In genomic region chr4:28209371-28209924, GRCh38 we compare ENCODE assay signal across 24 cellular contexts.
A peak's percentile ranks its signal among the peaks of the same experiment; 100 is the strongest.
DNase-seq lines count a peak whose midpoint lies in the region; ATAC-seq, FAIRE-seq and TF ChIP-seq lines count a peak whose summit lies in the region.
"Had no signal": no experiment of that assay in that cellular context is flagged by ENCODE, and none has a peak within 500 bp of the region (broad histone marks: within the 10 kb centered on the region; RNA-seq: fewer than 3 reads in every experiment).

No MANE protein-coding gene starts in this region.

- no peak overlapping the region for H2BK120ac ChIP-seq in mesendoderm (ENCODE audit: low read depth, low read length)

- H2AK5ac ChIP-seq in mesendoderm (ENCODE audit: low read length), result no peak overlapping the region

- in situ Hi-C loops in HepG2 (cut with HindIII; ENCODE audit: extremely low pct_ligation_motif_present, low pct_unique_long_range_greater_than_20kb), result no loop called here

- FAIRE-seq in HepG2 (lab: Jason Lieb, UNC), result no peak
- FAIRE-seq: GM12891, GM18507, H54 had no signal

- CTCF ChIA-PET in HepG2 (lab: Yijun Ruan, JAX; ENCODE audit: low intra/inter-chr PET ratio, low total read pairs) (no interaction called here), Caco-2 (lab: Charles Lee) (no interaction called here)

- no peak overlapping the region for H3K4me3 ChIP-seq in HepG2 (replicated peaks in 1 of 3; ENCODE audit: insufficient read depth in 1 of 3, low read depth in 2 of 3, low read length in 3 of 3)
- no peak overlapping the region for H3K4me3 ChIP-seq in right lobe of liver
- no peak overlapping the region for H3K4me3 ChIP-seq in mesendoderm (ENCODE audit: low read length)
- H3K4me3 ChIP-seq in Caco-2 (ENCODE audit: low read depth, low read length), result no peak overlapping the region
- H3K4me3 ChIP-seq: BLaER1 treated with 17β-estradiol and CSF1 and Interleukin-3, amounts not matched to agents 10 nM and 100 nM; HAP-1 had no signal

- intact Hi-C loops in HepG2 (cut with micrococcal nuclease; ENCODE audit: unreplicated experiment) (no loop called here), right lobe of liver (cut with DNase I) (loop anchor here in 1 of 2 donors (10.0 kb wide), 1 partner anchor 365 kb away; no protein-coding TSS in a partner anchor), Caco-2 (cut with micrococcal nuclease; ENCODE audit: unreplicated experiment) (no loop called here)

- no peak overlapping the region for H4K5ac ChIP-seq in mesendoderm (ENCODE audit: low read length)

- H2BK5ac ChIP-seq in mesendoderm (ENCODE audit: low read length), result no peak overlapping the region

- H3K27ac ChIP-seq in HepG2 (ENCODE audit: extremely low read length, insufficient read depth, low read length) (no peak overlapping the region), right lobe of liver (no peak overlapping the region), mesendoderm (ENCODE audit: low read depth, low read length) (no peak overlapping the region)
- H3K27ac ChIP-seq: 22Rv1; BLaER1 treated with 17β-estradiol and CSF1 and Interleukin-3, amounts not matched to agents 10 nM and 100 nM had no signal

- H3K4me1 ChIP-seq in HepG2 (ENCODE audit: insufficient read depth, low read length), result no peaks in the 10 kb centered on the region
- no peaks in the 10 kb centered on the region for H3K4me1 ChIP-seq in right lobe of liver
- H3K4me1 ChIP-seq in mesendoderm (ENCODE audit: control insufficient read depth, low read depth, low read length), result no peaks in the 10 kb centered on the region
- H3K4me1 ChIP-seq in Caco-2, result no peaks in the 10 kb centered on the region
- H3K4me1 ChIP-seq: BE2C; BLaER1 treated with 17β-estradiol and CSF1 and Interleukin-3, amounts not matched to agents 10 nM and 100 nM; HAP-1 had no signal

- H3K9me3 ChIP-seq in HepG2 (ENCODE audit: low read length) (peaks cover 63% of the 10 kb centered on the region), right lobe of liver (no peaks in the 10 kb centered on the region), Caco-2 (no peaks in the 10 kb centered on the region)
- H3K9me3 ChIP-seq: BE2C, HAP-1 had no signal

- 0% methylated on average over 1 of the region's 1 CpG for WGBS in HepG2 (ENCODE audit: low lambda C conversion rate)
- WGBS in right lobe of liver (ENCODE audit: insufficient coverage, low coverage, low lambda C conversion rate, missing lambda C conversion rate), result 60% methylated on average over 1 of the region's 1 CpG
- no CpG with 5 or more reads among the region's 1 CpG for WGBS in mesendoderm (ENCODE audit: extremely low coverage, insufficient coverage, low lambda C conversion rate)

- no peak for TF ChIP-seq EP300 in HepG2 (IDR thresholded peaks at IDR 0.05; ENCODE audit: low read depth in 2 of 2, low read length in 2 of 2)
- no peak for TF ChIP-seq EP300 in HepG2 (CRISPR knock-in tag; IDR thresholded peaks at IDR 0.05; ENCODE audit: borderline replicate concordance)

- H3K27me3 ChIP-seq in HepG2 (ENCODE audit: control insufficient read depth in 1 of 2, insufficient read depth in 2 of 2, low read length in 2 of 2), result no peaks in the 10 kb centered on the region; a peak in 1 of 5 replicates
- H3K27me3 ChIP-seq in right lobe of liver, result no peaks in the 10 kb centered on the region
- no peaks in the 10 kb centered on the region for H3K27me3 ChIP-seq in mesendoderm (ENCODE audit: insufficient read depth, low read length, poor library complexity)
- H3K27me3 ChIP-seq in Caco-2 (replicated peaks; ENCODE audit: control insufficient read depth, insufficient read depth, low read length), result no peaks in the 10 kb centered on the region
- H3K27me3 ChIP-seq: BE2C; BLaER1 treated with 17β-estradiol and CSF1 and Interleukin-3, amounts not matched to agents 10 nM and 100 nM had no signal

- H3K27ac Mint-ChIP-seq in Caco-2 (ENCODE audit: unreplicated experiment), result no peak overlapping the region
- H3K27ac Mint-ChIP-seq: CD14-positive monocyte; CD4-positive, alpha-beta T cell; CD8-positive, alpha-beta memory T cell; HFFc6 had no signal

- no peaks in the 10 kb centered on the region for H3K4me1 Mint-ChIP-seq in Caco-2 (ENCODE audit: low read depth, unreplicated experiment)
- H3K4me1 Mint-ChIP-seq: CD14-positive monocyte; CD8-positive, alpha-beta memory T cell had no signal

- TF ChIP-seq RAD21 in HepG2 (CRISPR knock-in tag; IDR thresholded peaks at IDR 0.05), result no peak

- H2BK15ac ChIP-seq in mesendoderm (replicated peaks; ENCODE audit: low read depth), result no peak overlapping the region

- no peak for TF ChIP-seq POLR2A in HepG2 (IDR thresholded peaks at IDR 0.05; ENCODE audit: insufficient read depth in 1 of 2, low read depth in 2 of 2, low read length in 2 of 2)
- TF ChIP-seq POLR2A in right lobe of liver (IDR thresholded peaks at IDR 0.05), result no peak

- no peak overlapping the region for H3K9ac ChIP-seq in HepG2 (ENCODE audit: insufficient read depth, low read depth, low read length)
- no peak overlapping the region for H3K9ac ChIP-seq in mesendoderm (ENCODE audit: low read length)
- H3K9ac ChIP-seq: BLaER1 treated with 17β-estradiol and CSF1 and Interleukin-3, amounts not matched to agents 10 nM and 100 nM had no signal

- POLR2A ChIA-PET in HepG2 (lab: Yijun Ruan, JAX), result no interaction called here
- POLR2A ChIA-PET in Caco-2 (lab: Charles Lee), result no interaction called here

- H3K36me3 Mint-ChIP-seq in Caco-2 (ENCODE audit: insufficient read depth, unreplicated experiment), result no peaks in the 10 kb centered on the region
- H3K36me3 Mint-ChIP-seq: CD14-positive monocyte; CD8-positive, alpha-beta memory T cell had no signal

- no peak overlapping the region for H3K18ac ChIP-seq in mesendoderm (ENCODE audit: low read length)

- H3K9me3 Mint-ChIP-seq in Caco-2 (ENCODE audit: unreplicated experiment), result no peaks in the 10 kb centered on the region

- no peak overlapping the region for H3K4ac ChIP-seq in mesendoderm (ENCODE audit: low read depth, low read length)

- H3K27me3 Mint-ChIP-seq in Caco-2 (ENCODE audit: insufficient read depth, unreplicated experiment), result no peaks in the 10 kb centered on the region
- H3K27me3 Mint-ChIP-seq: CD4-positive, alpha-beta T cell; CD8-positive, alpha-beta memory T cell had no signal

- H3K4me2 ChIP-seq in HepG2 (ENCODE audit: low read depth, low read length), result no peak overlapping the region
- no peak overlapping the region for H3K4me2 ChIP-seq in mesendoderm (ENCODE audit: low read length)
- H3K4me2 ChIP-seq: BLaER1 treated with 17β-estradiol and CSF1 and Interleukin-3, amounts not matched to agents 10 nM and 100 nM had no signal

- no peaks in the 10 kb centered on the region for H4K20me1 ChIP-seq in HepG2 (ENCODE audit: insufficient read depth, low read length)
- H4K20me1 ChIP-seq: BLaER1 treated with 17β-estradiol and CSF1 and Interleukin-3, amounts not matched to agents 10 nM and 100 nM had no signal

- H3K4me3 Mint-ChIP-seq in Caco-2 (ENCODE audit: unreplicated experiment), result no peak overlapping the region
- H3K4me3 Mint-ChIP-seq: CD14-positive monocyte; CD4-positive, alpha-beta T cell; CD8-positive, alpha-beta memory T cell; HFFc6 had no signal

- no peaks in the 10 kb centered on the region for H3K79me1 ChIP-seq in mesendoderm (ENCODE audit: low read length)

- no peak for DNase-seq in HepG2 (ENCODE audit: low spot score)
- DNase-seq in right lobe of liver, result no peak
- peak; percentile 96 for DNase-seq in SK-N-DZ (ENCODE audit: low spot score)
- peak; percentile 39 for DNase-seq in mesendoderm
- no peak for DNase-seq in Caco-2
- DNase-seq: ACHN; AML-193; BE2C; Calu3; CD4-positive, alpha-beta T cell; CD8-positive, alpha-beta memory T cell; DMS53; DMS79 treated with DMSO at 0.1 percent for 48 hours; GF-D8; GOT3; HFFc6 had no signal

- H2AFZ ChIP-seq in HepG2 (ENCODE audit: low read length), result no peak overlapping the region

- H3K56ac ChIP-seq in mesendoderm (ENCODE audit: low read length), result no peak overlapping the region

- H3K36me3 ChIP-seq in HepG2 (replicated peaks in 1 of 2; ENCODE audit: control insufficient read depth in 1 of 2, insufficient read depth in 2 of 2, low read length in 2 of 2) (no peaks in the 10 kb centered on the region), right lobe of liver (no peaks in the 10 kb centered on the region), mesendoderm (ENCODE audit: control insufficient read depth, insufficient read depth, low read length) (no peaks in the 10 kb centered on the region), Caco-2 (ENCODE audit: control insufficient read depth, insufficient read depth, low read length) (no peaks in the 10 kb centered on the region)
- H3K36me3 ChIP-seq: BE2C; BLaER1 treated with 17β-estradiol and CSF1 and Interleukin-3, amounts not matched to agents 10 nM and 100 nM; HAP-1 had no signal

- no peak overlapping the region for H4K8ac ChIP-seq in mesendoderm (ENCODE audit: low read depth, low read length)

- TF ChIP-seq CTCF in HepG2 (CRISPR knock-in tag; IDR thresholded peaks at IDR 0.05) (no peak), right lobe of liver (IDR thresholded peaks at IDR 0.05) (no peak), Caco-2 (IDR thresholded peaks at IDR 0.05; ENCODE audit: insufficient read depth in 1 of 2, low read depth in 1 of 2, low read length in 1 of 2, severe bottlenecking in 1 of 2, unreplicated experiment in 1 of 2) (no peak)

- no peak for ATAC-seq in HepG2
- ATAC-seq in right lobe of liver, result no peak
- no peak for ATAC-seq in GM18519 (IDR thresholded peaks at IDR 0.05; ENCODE audit: low FRiP score, unreplicated experiment)

- H3K23ac ChIP-seq in mesendoderm (ENCODE audit: low read length), result no peak overlapping the region

- BruUV-seq in HepG2 (replicated peaks; lab: Mats Ljungman, UMichigan), result no TSS peak
- BruUV-seq in Caco-2 (replicated peaks; lab: Mats Ljungman, UMichigan), result no TSS peak

- no peaks in the 10 kb centered on the region for H3K79me2 ChIP-seq in HepG2 (ENCODE audit: insufficient read depth, low read length)
- H3K79me2 ChIP-seq in mesendoderm (ENCODE audit: control insufficient read depth, insufficient read depth, low read length), result no peaks in the 10 kb centered on the region

TF ChIP-seq in HepG2, 621 proteins besides CTCF, POLR2A, EP300 and RAD21:
- TF ChIP-seq NRL (CRISPR knock-in tag; IDR thresholded peaks at IDR 0.05; ENCODE audit: borderline replicate concordance), result no peak
- peak; percentile 22 for TF ChIP-seq HNRNPK (IDR thresholded peaks at IDR 0.05; ENCODE audit: low read depth, low read length, poor library complexity, severe bottlenecking)

Comparison
In these comparisons a context has a peak if more than half of its experiments do, and no peak if none do; other contexts are left out.
1. DNase-seq: peak in SK-N-DZ (single experiment) and mesendoderm (single experiment); none in HepG2 (single experiment), right lobe of liver (0 of 3) and Caco-2 (0 of 2).